Comparison of ENCODE assay signal across 8 cellular contexts in genomic region chr2:232761301-232761907, GRCh38.
DNase-seq lines count a peak whose midpoint lies in the region; ATAC-seq and TF ChIP-seq lines count a peak whose summit lies in the region.

No MANE protein-coding gene starts in this region.

- H2AFZ ChIP-seq in MM.1S (ENCODE audit: low read length), result no peak overlapping the region

- H3F3A ChIP-seq in MM.1S (ENCODE audit: insufficient read depth, low read length), result peaks cover 8% of the 10 kb centered on the region

- peaks cover 10% of the 10 kb centered on the region for H3K4me1 ChIP-seq in MM.1S (ENCODE audit: low read length)

- no peaks in the 10 kb centered on the region; the same call in 1 of the 2 replicates for H4K20me1 ChIP-seq in MM.1S (ENCODE audit: insufficient read depth, low read length)

- no peak overlapping the region for H3K4me3 ChIP-seq in MM.1S (ENCODE audit: low read length)
- no peak overlapping the region for H3K4me3 ChIP-seq in fibroblast of pulmonary artery (replicated peaks; ENCODE audit: low read depth, low read length)

- TF ChIP-seq CTCF in MM.1S (IDR thresholded peaks at IDR 0.05; ENCODE audit: low read length) (peak; percentile 48), fibroblast of pulmonary artery (IDR thresholded peaks at IDR 0.05; ENCODE audit: low read length, missing control alignments) (peak; percentile 68)

- no peaks in the 10 kb centered on the region for H3K79me2 ChIP-seq in MM.1S (ENCODE audit: low read length)

- no peak for ATAC-seq in GM21367 (IDR thresholded peaks at IDR 0.05; ENCODE audit: unreplicated experiment)

- no peaks in the 10 kb centered on the region for H3K9me2 ChIP-seq in MM.1S (replicated peaks; ENCODE audit: insufficient read depth, low read length)

- no peaks in the 10 kb centered on the region; the same call in 1 of the 2 replicates for H3K36me3 ChIP-seq in MM.1S (replicated peaks; ENCODE audit: insufficient read depth, low read length)

- no peak overlapping the region for H3K9ac ChIP-seq in MM.1S (ENCODE audit: low read length)

- no peaks in the 10 kb centered on the region for H3K9me3 ChIP-seq in MM.1S (replicated peaks; ENCODE audit: insufficient read depth, low read length)

- DNase-seq in activated T-cell treated with anti-CD3 and anti-CD28 coated beads for 24 hours (ENCODE audit: low read depth) (peak; percentile 15), MM.1S (peak; percentile 40), fibroblast of pulmonary artery (ENCODE audit: low read depth) (peak; percentile 59), HuH-7.5 (ENCODE audit: low spot score) (no peak)
- DNase-seq in activated T-cell treated with anti-CD3 and anti-CD28 coated beads, Interleukin-2, amount 50 U/mL, for 1 hour, result no peak
- DNase-seq in activated CD4-positive, alpha-beta T cell treated with anti-CD3 and anti-CD28 coated beads for 4 hours, result peak; percentile 21 to 51
- DNase-seq in stimulated activated CD4-positive, alpha-beta T cell treated with anti-CD3 and anti-CD28 coated beads, Interleukin-15, amount 100 ng/mL, for 48 hours (ENCODE audit: low read depth in 2 of 2), result peak; percentile 9 to 14

- H3K4me2 ChIP-seq in MM.1S (ENCODE audit: low read depth, low read length), result no peak overlapping the region

- no peak overlapping the region for H3K27ac ChIP-seq in MM.1S (ENCODE audit: low read length)

- H3K27me3 ChIP-seq in MM.1S (replicated peaks; ENCODE audit: insufficient read depth, low read length), result no peaks in the 10 kb centered on the region

Comparison
In these comparisons a context has a peak if more than half of its experiments do, and no peak if none do; other contexts are left out.
1. DNase-seq: peak in activated T-cell treated with anti-CD3 and anti-CD28 coated beads for 24 hours (single experiment), MM.1S (single experiment), activated CD4-positive, alpha-beta T cell treated with anti-CD3 and anti-CD28 coated beads for 4 hours (2 of 2), fibroblast of pulmonary artery (single experiment) and stimulated activated CD4-positive, alpha-beta T cell treated with anti-CD3 and anti-CD28 coated beads, Interleukin-15, amount 100 ng/mL, for 48 hours (2 of 2); none in activated T-cell treated with anti-CD3 and anti-CD28 coated beads, Interleukin-2, amount 50 U/mL, for 1 hour (single experiment) and HuH-7.5 (single experiment).